ENCODE assay signal across 2 cellular contexts in the genomic region with DNA sequence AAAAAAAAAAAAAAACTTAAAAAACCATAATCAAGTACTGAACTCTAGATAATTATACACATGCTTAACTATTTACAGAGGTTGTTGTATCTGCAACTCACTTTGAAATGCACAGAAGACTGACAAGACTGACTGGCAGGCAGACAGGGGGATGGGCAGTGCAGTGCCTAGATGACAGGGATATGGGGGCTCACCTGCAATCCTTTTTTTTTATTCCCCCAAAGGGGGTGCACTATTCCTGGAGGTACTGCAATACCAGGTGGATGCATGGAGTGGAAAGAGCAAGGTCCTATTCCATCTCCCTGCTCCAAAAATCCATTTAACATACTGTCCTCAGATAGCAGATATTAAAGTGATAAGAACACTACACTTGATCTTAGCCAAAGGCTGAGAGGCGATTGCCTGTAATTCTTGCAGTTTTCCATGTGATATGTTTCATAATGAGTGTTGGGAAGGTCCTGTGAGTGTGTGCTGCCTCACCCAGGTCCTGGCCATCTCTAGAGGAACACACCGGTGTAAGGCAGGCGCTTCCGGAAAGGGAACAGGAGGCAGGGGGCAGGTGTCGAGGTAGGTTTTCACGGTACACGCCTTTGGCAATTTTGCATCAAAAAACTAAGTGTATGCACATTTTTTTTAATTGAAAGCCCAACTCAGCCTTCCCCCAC.
A peak's percentile ranks its signal among the peaks of the same experiment; 100 is the strongest.
TF ChIP-seq lines count a peak whose summit lies in the region.

No MANE protein-coding gene starts in this region.

TF ChIP-seq in liver, 16 proteins besides CTCF, POLR2A, EP300 and RAD21:
- TF ChIP-seq, protein P1, sequence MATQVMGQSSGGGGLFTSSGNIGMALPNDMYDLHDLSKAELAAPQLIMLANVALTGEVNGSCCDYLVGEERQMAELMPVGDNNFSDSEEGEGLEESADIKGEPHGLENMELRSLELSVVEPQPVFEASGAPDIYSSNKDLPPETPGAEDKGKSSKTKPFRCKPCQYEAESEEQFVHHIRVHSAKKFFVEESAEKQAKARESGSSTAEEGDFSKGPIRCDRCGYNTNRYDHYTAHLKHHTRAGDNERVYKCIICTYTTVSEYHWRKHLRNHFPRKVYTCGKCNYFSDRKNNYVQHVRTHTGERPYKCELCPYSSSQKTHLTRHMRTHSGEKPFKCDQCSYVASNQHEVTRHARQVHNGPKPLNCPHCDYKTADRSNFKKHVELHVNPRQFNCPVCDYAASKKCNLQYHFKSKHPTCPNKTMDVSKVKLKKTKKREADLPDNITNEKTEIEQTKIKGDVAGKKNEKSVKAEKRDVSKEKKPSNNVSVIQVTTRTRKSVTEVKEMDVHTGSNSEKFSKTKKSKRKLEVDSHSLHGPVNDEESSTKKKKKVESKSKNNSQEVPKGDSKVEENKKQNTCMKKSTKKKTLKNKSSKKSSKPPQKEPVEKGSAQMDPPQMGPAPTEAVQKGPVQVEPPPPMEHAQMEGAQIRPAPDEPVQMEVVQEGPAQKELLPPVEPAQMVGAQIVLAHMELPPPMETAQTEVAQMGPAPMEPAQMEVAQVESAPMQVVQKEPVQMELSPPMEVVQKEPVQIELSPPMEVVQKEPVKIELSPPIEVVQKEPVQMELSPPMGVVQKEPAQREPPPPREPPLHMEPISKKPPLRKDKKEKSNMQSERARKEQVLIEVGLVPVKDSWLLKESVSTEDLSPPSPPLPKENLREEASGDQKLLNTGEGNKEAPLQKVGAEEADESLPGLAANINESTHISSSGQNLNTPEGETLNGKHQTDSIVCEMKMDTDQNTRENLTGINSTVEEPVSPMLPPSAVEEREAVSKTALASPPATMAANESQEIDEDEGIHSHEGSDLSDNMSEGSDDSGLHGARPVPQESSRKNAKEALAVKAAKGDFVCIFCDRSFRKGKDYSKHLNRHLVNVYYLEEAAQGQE (IDR thresholded peaks at IDR 0.05): no peak
- peak in 1 of 2 donors; percentile 4 for TF ChIP-seq HNF4A (conservative IDR thresholded peaks at IDR 0.05)
- TF ChIP-seq RXRA (IDR thresholded peaks at IDR 0.05): peak in 1 of 2 donors; percentile 18

TF ChIP-seq in HepG2, 621 proteins besides CTCF, POLR2A, EP300 and RAD21:
- TF ChIP-seq MEF2D (CRISPR knock-in tag; IDR thresholded peaks at IDR 0.05) (no peak), ARHGAP35 (CRISPR knock-in tag; IDR thresholded peaks at IDR 0.05; ENCODE audit: borderline replicate concordance) (no peak), ZNF782 (CRISPR knock-in tag; IDR thresholded peaks at IDR 0.05; ENCODE audit: borderline replicate concordance) (no peak), ZNF367 (CRISPR knock-in tag; IDR thresholded peaks at IDR 0.05; ENCODE audit: borderline replicate concordance) (no peak)
- TF ChIP-seq, protein P2, sequence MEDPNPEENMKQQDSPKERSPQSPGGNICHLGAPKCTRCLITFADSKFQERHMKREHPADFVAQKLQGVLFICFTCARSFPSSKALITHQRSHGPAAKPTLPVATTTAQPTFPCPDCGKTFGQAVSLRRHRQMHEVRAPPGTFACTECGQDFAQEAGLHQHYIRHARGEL (CRISPR knock-in tag; IDR thresholded peaks at IDR 0.05): no peak
TF ChIP-seq in HepG2: peak in this region for 0.
